ENCODE assay signal across 8 cellular contexts in the genomic region with DNA sequence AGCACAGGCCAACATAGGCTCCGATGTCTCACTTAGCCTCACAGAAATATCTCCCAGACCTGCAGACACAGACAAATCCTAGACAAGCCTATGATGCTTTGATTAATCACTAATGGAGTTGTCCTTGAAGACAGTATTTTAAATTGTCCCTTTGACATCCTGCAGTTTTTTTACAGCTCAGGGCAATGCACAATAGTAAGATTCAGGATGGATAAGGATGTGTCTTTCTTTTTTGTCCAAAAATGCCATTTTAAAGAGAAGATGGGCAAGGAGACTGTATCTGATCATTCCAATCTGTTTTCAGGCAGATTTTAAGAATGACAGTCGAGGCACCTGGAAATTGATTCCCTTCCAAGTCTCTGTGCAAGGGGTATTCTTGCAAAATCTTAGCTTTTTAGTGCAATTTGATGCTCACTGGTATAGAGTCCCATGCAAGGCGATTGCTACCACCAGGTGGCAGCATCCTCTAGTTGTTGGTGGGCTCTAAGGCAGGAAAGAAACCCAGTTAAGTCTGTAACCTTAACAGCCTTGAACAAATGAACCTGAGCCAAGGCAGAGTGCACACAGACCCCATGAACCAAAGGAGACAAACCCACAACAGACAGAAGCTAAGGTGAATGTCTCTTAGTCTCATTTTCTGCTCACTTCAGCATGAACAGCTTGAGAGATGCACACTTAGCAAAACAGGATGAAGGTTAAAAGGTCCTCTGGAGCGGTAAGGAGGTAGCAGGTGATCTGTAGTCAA. TPM values are rescaled to one million over a fixed set of nuclear protein-coding genes. Genes with fewer than 3 reads are reported as not detected.
A peak's percentile ranks its signal among the peaks of the same experiment; 100 is the strongest.
DNase-seq lines count a peak whose midpoint lies in the region; ATAC-seq, FAIRE-seq and TF ChIP-seq lines count a peak whose summit lies in the region.

No MANE protein-coding gene starts in this region.

- TF ChIP-seq EP300 in HepG2 (IDR thresholded peaks at IDR 0.05; ENCODE audit: low read depth in 2 of 2, low read length in 2 of 2), result no peak
- TF ChIP-seq EP300 in HepG2 (CRISPR knock-in tag; IDR thresholded peaks at IDR 0.05; ENCODE audit: borderline replicate concordance), result no peak

- POLR2A ChIA-PET in HepG2 (lab: Yijun Ruan, JAX), result interaction anchor here (1.0 kb wide), 2 partner anchors 215 to 473 kb away, joined by 3 read pairs; no protein-coding TSS in a partner anchor

- H3K4me3 Mint-ChIP-seq in chondrocyte (ENCODE audit: unreplicated experiment), result no peak overlapping the region

- H3K9me3 Mint-ChIP-seq in chondrocyte (ENCODE audit: low read depth), result no peaks in the 10 kb centered on the region

- CTCF ChIA-PET in HepG2 (lab: Yijun Ruan, JAX; ENCODE audit: low intra/inter-chr PET ratio, low total read pairs), result interaction anchor here (0.6 to 3.5 kb wide), 7 partner anchors 16 to 793 kb away, joined by 3 to 62 read pairs (median 6); no protein-coding TSS in a partner anchor

- peak; percentile 62; the same call in 1 of the 2 replicates for TF ChIP-seq RAD21 in HepG2 (CRISPR knock-in tag; IDR thresholded peaks at IDR 0.05)

- peak; percentile 88 for FAIRE-seq in HepG2 (lab: Jason Lieb, UNC)

- no peaks in the 10 kb centered on the region for H3K27me3 Mint-ChIP-seq in chondrocyte (ENCODE audit: low read depth)

- no peaks in the 10 kb centered on the region; a peak in 1 of 5 replicates for H3K27me3 ChIP-seq in HepG2 (ENCODE audit: control insufficient read depth in 1 of 2, insufficient read depth in 2 of 2, low read length in 2 of 2)

- H3K9ac ChIP-seq in HepG2 (ENCODE audit: insufficient read depth, low read depth, low read length), result no peak overlapping the region

- TF ChIP-seq CTCF in GM10266 (IDR thresholded peaks at IDR 0.05; ENCODE audit: control insufficient read depth, insufficient read depth, low read depth, missing control alignments), result peak; percentile 88
- TF ChIP-seq CTCF in chondrocyte (IDR thresholded peaks at IDR 0.05), result peak; percentile 97
- peak; percentile 86 for TF ChIP-seq CTCF in HepG2 (CRISPR knock-in tag; IDR thresholded peaks at IDR 0.05)

- no peak for TF ChIP-seq POLR2A in HepG2 (IDR thresholded peaks at IDR 0.05; ENCODE audit: insufficient read depth in 1 of 2, low read depth in 2 of 2, low read length in 2 of 2)

- ATAC-seq in HG02981 (IDR thresholded peaks at IDR 0.05; ENCODE audit: unreplicated experiment) (peak; percentile 84), HepG2 (peak; percentile 99), HG02840 (IDR thresholded peaks at IDR 0.05; ENCODE audit: low FRiP score, unreplicated experiment) (no peak)

- intact Hi-C loops in HepG2 (cut with micrococcal nuclease; ENCODE audit: unreplicated experiment), result loop anchor here (1.0 to 2.0 kb wide), 3 partner anchors 215 to 612 kb away; no protein-coding TSS in a partner anchor

- no peak overlapping the region for H3K4me3 ChIP-seq in HepG2 (replicated peaks in 1 of 3; ENCODE audit: insufficient read depth in 1 of 3, low read depth in 2 of 3, low read length in 3 of 3)

- no peaks in the 10 kb centered on the region for H3K4me1 Mint-ChIP-seq in chondrocyte (ENCODE audit: low read depth)

- H3K4me2 ChIP-seq in HepG2 (ENCODE audit: low read depth, low read length), result peak overlapping the region; percentile 18; the same call in 1 of the 2 replicates

- in situ Hi-C loops in HepG2 (cut with HindIII; ENCODE audit: extremely low pct_ligation_motif_present, low pct_unique_long_range_greater_than_20kb), result loop anchor here (5.0 kb wide), 1 partner anchor 216 kb away; no protein-coding TSS in a partner anchor

- no peaks in the 10 kb centered on the region for H3K79me2 ChIP-seq in HepG2 (ENCODE audit: insufficient read depth, low read length)

- no peak overlapping the region for H3K27ac ChIP-seq in HepG2 (ENCODE audit: extremely low read length, insufficient read depth, low read length)

- no peaks in the 10 kb centered on the region for H3K36me3 ChIP-seq in HepG2 (replicated peaks in 1 of 2; ENCODE audit: control insufficient read depth in 1 of 2, insufficient read depth in 2 of 2, low read length in 2 of 2)

- peaks cover 3% of the 10 kb centered on the region; the same call in 1 of the 2 replicates for H4K20me1 ChIP-seq in HepG2 (ENCODE audit: insufficient read depth, low read length)

- H3K4me1 ChIP-seq in HepG2 (ENCODE audit: insufficient read depth, low read length), result peaks cover 14% of the 10 kb centered on the region

- no peak overlapping the region for H2AFZ ChIP-seq in HepG2 (ENCODE audit: low read length)

- no peaks in the 10 kb centered on the region for H3K9me3 ChIP-seq in HepG2 (ENCODE audit: low read length)

- no peak overlapping the region for H3K27ac Mint-ChIP-seq in chondrocyte (ENCODE audit: unreplicated experiment)

- no TSS peak for BruUV-seq in HepG2 (replicated peaks; lab: Mats Ljungman, UMichigan)

- DNase-seq in GM10266 (ENCODE audit: extremely low spot score) (peak; percentile 69), NCI-H345 (lab: John Stamatoyannopoulos, UW) (peak; percentile 58), chondrocyte (ENCODE audit: low spot score) (no peak), HepG2 (ENCODE audit: low spot score) (peak; percentile 63)
- peak; percentile 72 for DNase-seq in activated CD4-positive, alpha-beta T cell treated with anti-CD3 and anti-CD28 coated beads for 24 hours (ENCODE audit: low read depth in 2 of 2)
- peak; percentile 32 to 76 (median 40) for DNase-seq in stimulated activated CD4-positive, alpha-beta T cell treated with anti-CD3 and anti-CD28 coated beads, TNF-alpha, amount 100 ng/mL, for 1 hour (ENCODE audit: low read depth in 3 of 3, low spot score in 1 of 3)

- peaks cover 2% of the 10 kb centered on the region for H3K36me3 Mint-ChIP-seq in chondrocyte (ENCODE audit: low read depth)

- 48% methylated on average over 4 of the region's 4 CpGs for WGBS in HepG2 (ENCODE audit: low lambda C conversion rate)

TF ChIP-seq in HepG2, 621 proteins besides CTCF, POLR2A, EP300 and RAD21 (continues in another document):
- TF ChIP-seq MAFF (IDR thresholded peaks at IDR 0.05; ENCODE audit: low read depth, low read length), result 0 out of 2 replicates have a peak, but pooled peaks have one; percentile 30
- peak; percentile 24 for TF ChIP-seq TEAD3 (CRISPR knock-in tag; optimal IDR thresholded peaks at IDR 0.05; ENCODE audit: borderline replicate concordance)
- TF ChIP-seq ZNF180 (CRISPR knock-in tag; IDR thresholded peaks at IDR 0.05; ENCODE audit: borderline replicate concordance, low read depth), result no peak
- TF ChIP-seq STAG1 (CRISPR knock-in tag; IDR thresholded peaks at IDR 0.05), result peak; percentile 85
- peak; percentile 91 for TF ChIP-seq SMC3 (IDR thresholded peaks at IDR 0.05; ENCODE audit: low read length)
- 0 out of 2 replicates have a peak, but pooled peaks have one; percentile 14 for TF ChIP-seq BORCS8-MEF2B (CRISPR knock-in tag; IDR thresholded peaks at IDR 0.05)
- TF ChIP-seq, protein P1, sequence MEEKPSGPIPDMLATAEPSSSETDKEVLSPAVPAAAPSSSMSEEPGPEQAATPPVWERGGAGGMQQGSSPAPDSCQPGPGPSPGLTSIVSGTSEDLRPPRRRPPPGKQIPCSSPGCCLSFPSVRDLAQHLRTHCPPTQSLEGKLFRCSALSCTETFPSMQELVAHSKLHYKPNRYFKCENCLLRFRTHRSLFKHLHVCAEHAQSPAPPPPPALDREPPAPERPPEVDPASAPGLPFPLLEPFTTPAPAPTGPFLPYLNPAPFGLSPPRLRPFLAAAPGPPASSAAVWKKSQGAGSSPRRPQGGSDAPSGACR (CRISPR knock-in tag; IDR thresholded peaks at IDR 0.05), result 0 out of 2 replicates have a peak, but pooled peaks have one; percentile 23
- TF ChIP-seq, protein P2, sequence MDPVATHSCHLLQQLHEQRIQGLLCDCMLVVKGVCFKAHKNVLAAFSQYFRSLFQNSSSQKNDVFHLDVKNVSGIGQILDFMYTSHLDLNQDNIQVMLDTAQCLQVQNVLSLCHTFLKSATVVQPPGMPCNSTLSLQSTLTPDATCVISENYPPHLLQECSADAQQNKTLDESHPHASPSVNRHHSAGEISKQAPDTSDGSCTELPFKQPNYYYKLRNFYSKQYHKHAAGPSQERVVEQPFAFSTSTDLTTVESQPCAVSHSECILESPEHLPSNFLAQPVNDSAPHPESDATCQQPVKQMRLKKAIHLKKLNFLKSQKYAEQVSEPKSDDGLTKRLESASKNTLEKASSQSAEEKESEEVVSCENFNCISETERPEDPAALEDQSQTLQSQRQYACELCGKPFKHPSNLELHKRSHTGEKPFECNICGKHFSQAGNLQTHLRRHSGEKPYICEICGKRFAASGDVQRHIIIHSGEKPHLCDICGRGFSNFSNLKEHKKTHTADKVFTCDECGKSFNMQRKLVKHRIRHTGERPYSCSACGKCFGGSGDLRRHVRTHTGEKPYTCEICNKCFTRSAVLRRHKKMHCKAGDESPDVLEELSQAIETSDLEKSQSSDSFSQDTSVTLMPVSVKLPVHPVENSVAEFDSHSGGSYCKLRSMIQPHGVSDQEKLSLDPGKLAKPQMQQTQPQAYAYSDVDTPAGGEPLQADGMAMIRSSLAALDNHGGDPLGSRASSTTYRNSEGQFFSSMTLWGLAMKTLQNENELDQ (CRISPR knock-in tag; IDR thresholded peaks at IDR 0.05; ENCODE audit: borderline replicate concordance), result no peak
- no peak for TF ChIP-seq ZNF564 (CRISPR knock-in tag; IDR thresholded peaks at IDR 0.05)

RNA-seq across cellular contexts. Expression of a gene that starts 51.2 kb away (rescaled TPM):
- total RNA-seq in chondrocyte, result 3.8 to 4.2 TPM (median 4.0 TPM) in 3 replicates
- 0.13 and 0.15 TPM in 2 replicates for total RNA-seq in HepG2 (2016; rRNA removed; fragmentation: Illumina TruSeq; extraction: Trizol)
- 0.09 and 0.20 TPM in 2 replicates for total RNA-seq in HepG2 (2016; cell fraction: cytosol; rRNA removed; fragmentation: Illumina TruSeq; extraction: Trizol; ENCODE audit: low read depth)
- total RNA-seq in HepG2 (2016; cell fraction: insoluble cytoplasmic fraction; rRNA removed; fragmentation: Illumina TruSeq; extraction: Trizol), result 0.07 and 0.15 TPM in 2 replicates
- 0.22 and 0.28 TPM in 2 replicates for total RNA-seq in HepG2 (2016; cell fraction: membrane; rRNA removed; fragmentation: Illumina TruSeq; extraction: Trizol)
- total RNA-seq in HepG2 (2016; cell fraction: nucleus; rRNA removed; fragmentation: Illumina TruSeq; extraction: Trizol), result 0.19 and 0.22 TPM in 2 replicates
- polyA plus RNA-seq in HepG2 (2011; rRNA removed), result 0.16 and 0.18 TPM in 2 replicates
- 0.07 and 0.15 TPM in 2 replicates for polyA plus RNA-seq in HepG2 (2011; cell fraction: cytosol; rRNA removed)
- polyA plus RNA-seq in HepG2 (2011; cell fraction: nucleus; rRNA removed), result 0.34 and 0.52 TPM in 2 replicates
- polyA plus RNA-seq in HepG2 (2012), result 0.23 and 0.40 TPM in 2 replicates
- polyA plus RNA-seq in HepG2 (2016; cell fraction: cytosol; fragmentation: Illumina TruSeq; extraction: Trizol; ENCODE audit: low read depth), result 0.02 TPM in 1 of 2 replicates, not detected in the other
- polyA plus RNA-seq in HepG2 (2016; cell fraction: insoluble cytoplasmic fraction; fragmentation: Illumina TruSeq; extraction: Trizol; ENCODE audit: low read depth), result 0.07 and 0.09 TPM in 2 replicates
- polyA plus RNA-seq in HepG2 (2016; cell fraction: membrane; fragmentation: Illumina TruSeq; extraction: Trizol; ENCODE audit: low read depth), result 0.05 and 0.07 TPM in 2 replicates
- 0.18 and 0.19 TPM in 2 replicates for polyA plus RNA-seq in HepG2 (2016; cell fraction: nucleus; fragmentation: Illumina TruSeq; extraction: Trizol; ENCODE audit: insufficient read depth, low read depth)
- polyA minus RNA-seq in HepG2 (2011; rRNA and poly(A)+ RNA removed; ENCODE audit: low replicate concordance), result 0.24 and 0.87 TPM in 2 replicates
- 0.18 and 0.30 TPM in 2 replicates for polyA minus RNA-seq in HepG2 (2011; cell fraction: cytosol; rRNA and poly(A)+ RNA removed)
- polyA minus RNA-seq in HepG2 (2011; cell fraction: nucleus; rRNA and poly(A)+ RNA removed), result 0.50 and 0.64 TPM in 2 replicates
